Comparison of ENCODE assay signal across 26 cellular contexts in genomic region chr16:76741623-76742022, GRCh38.
"Had no signal": no experiment of that assay in that cellular context is flagged by ENCODE, and none has a peak within 500 bp of the region (broad histone marks: within the 10 kb centered on the region; RNA-seq: fewer than 3 reads in every experiment).

No MANE protein-coding gene starts in this region.

- FAIRE-seq: urothelium cell line had no signal

- H3K4me1 ChIP-seq: stomach, suprapubic skin, testis, thyroid gland, tibial artery, tibial nerve, transverse colon, upper lobe of left lung, upper lobe of right lung, uterus, vagina had no signal

- H3K9me3 ChIP-seq: testis, thyroid gland, vagina had no signal

- H3K4me3 ChIP-seq: stomach, suprapubic skin, testis, thoracic aorta, thyroid gland, tibial artery, tibial nerve, transverse colon, upper lobe of left lung, upper lobe of right lung, uterus, vagina had no signal

- ATAC-seq: stimulated activated effector memory CD8-positive, alpha-beta T cell treated with anti-CD3 and anti-CD28 coated beads, Interleukin-12 subunit alpha, Interleukin-12 subunit beta, amount 100 ng/mL, for 72 hours; stimulated activated memory B cell treated with anti-CD40 and anti-IgM and Interleukin-4, amounts not matched to agents 10 μg/mL and 1 μg/mL and 100 μg/mL, for 72 hours; stimulated activated naive B cell treated with anti-CD40 and anti-IgM and Interleukin-4, amounts not matched to agents 10 μg/mL and 1 μg/mL and 100 μg/mL, for 72 hours; stimulated activated naive CD8-positive, alpha-beta T cell treated with anti-CD3 and anti-CD28 coated beads, Interleukin-15, amount 100 ng/mL, for 72 hours; stimulated activated naive CD8-positive, alpha-beta T cell treated with anti-CD3 and anti-CD28 coated beads, Interleukin-15, Interleukin-2, amounts not matched to agents 100 U/mL and 50 U/mL, for 24 hours; upper lobe of right lung had no signal

- H3K36me3 ChIP-seq: stomach, suprapubic skin, thoracic aorta, thyroid gland, tibial artery, tibial nerve, transverse colon, upper lobe of left lung, upper lobe of right lung, uterus, vagina had no signal

- H3K27me3 ChIP-seq: stomach, suprapubic skin, testis, thyroid gland, tibial artery, tibial nerve, transverse colon, upper lobe of left lung, upper lobe of right lung, uterus, vagina had no signal

- DNase-seq: stimulated activated CD4-positive, alpha-beta T cell treated with anti-CD3 and anti-CD28 coated beads, Interleukin-2, amount 100 ng/mL, for 48 hours; stimulated activated CD4-positive, alpha-beta T cell treated with anti-CD3 and anti-CD28 coated beads, Interleukin-4, amount 100 ng/mL, for 1 hour; stimulated activated CD4-positive, alpha-beta T cell treated with anti-CD3 and anti-CD28 coated beads, Interleukin-4, amount 100 ng/mL, for 24 hours; stimulated activated CD4-positive, alpha-beta T cell treated with anti-CD3 and anti-CD28 coated beads, Interleukin-4, amount 100 ng/mL, for 4 hours; stimulated activated CD8-positive, alpha-beta memory T cell treated with anti-CD3 and anti-CD28 coated beads, Interleukin-4, amount 100 ng/mL, for 48 hours; stimulated activated naive B cell treated with anti-CD40 and anti-IgM and Interleukin-4, amounts not matched to agents 10 μg/mL and 1 μg/mL and 100 μg/mL, for 72 hours; stimulated activated naive CD4-positive, alpha-beta T cell; stimulated activated naive CD4-positive, alpha-beta T cell treated with Interleukin-2 at 50 U/mL for 16 hours; stimulated activated naive CD8-positive, alpha-beta T cell treated with anti-CD3 and anti-CD28 coated beads, Interleukin-15, amount 100 ng/mL, for 72 hours; stimulated activated naive CD8-positive, alpha-beta T cell treated with anti-CD3 and anti-CD28 coated beads, Interleukin-15, Interleukin-2, amounts not matched to agents 100 U/mL and 50 U/mL, for 24 hours; stomach; substantia nigra; testis; thyroid gland; tibial artery; transverse colon; upper lobe of left lung; upper lobe of right lung; uterus had no signal

- H3K27ac ChIP-seq: stomach, suprapubic skin, testis, thoracic aorta, thyroid gland, tibial artery, tibial nerve, transverse colon, upper lobe of left lung, upper lobe of right lung, uterus, vagina had no signal
